In genomic region chr4:52714597-52715254, GRCh38 we compare ENCODE assay signal across 9 cellular contexts. TPM values are rescaled to one million over a fixed set of nuclear protein-coding genes. Genes with fewer than 3 reads are reported as not detected.
DNase-seq lines count a peak whose midpoint lies in the region; ATAC-seq and TF ChIP-seq lines count a peak whose summit lies in the region.
"Had no signal": no experiment of that assay in that cellular context is flagged by ENCODE, and none has a peak within 500 bp of the region (broad histone marks: within the 10 kb centered on the region; RNA-seq: fewer than 3 reads in every experiment).

No MANE protein-coding gene starts in this region.

- no peak for TF ChIP-seq CTCF in tibial nerve (IDR thresholded peaks at IDR 0.05)

- peak overlapping the region in 2 of 3 donors; percentile 90 to 96 for H3K27ac Mint-ChIP-seq in IgD-negative memory B cell

- H3K9me3 Mint-ChIP-seq in IgD-negative memory B cell: no peaks in the 10 kb centered on the region

- H3K9me3 ChIP-seq in tibial nerve: no peaks in the 10 kb centered on the region

- H3K27me3 ChIP-seq in tibial nerve: no peaks in the 10 kb centered on the region

- no peaks in the 10 kb centered on the region for H3K27me3 Mint-ChIP-seq in IgD-negative memory B cell

- TF ChIP-seq EP300 in tibial nerve (IDR thresholded peaks at IDR 0.05): no peak

- peak overlapping the region in 3 of 4 donors; percentile 76 to 96 (median 96) for H3K4me3 Mint-ChIP-seq in IgD-negative memory B cell

- H3K4me3 ChIP-seq in tibial nerve: no peak overlapping the region

- 91 to 94% methylated on average over 4 of the region's 4 CpGs for WGBS in tibial nerve, 2 donors

- peaks cover 0 to 36% (median 6%) of the 10 kb centered on the region in 3 donors for H3K36me3 ChIP-seq in tibial nerve

- DNase-seq in DMS53 (lab: John Stamatoyannopoulos, UW): peak; percentile 18
- DNase-seq in DMS53 treated with DMSO at 0.1 percent for 48 hours (lab: John Stamatoyannopoulos, UW; ENCODE audit: unreplicated experiment): no peak
- peak; percentile 27 to 35 for DNase-seq in activated T-cell treated with anti-CD3 and anti-CD28 coated beads, Interleukin-2, amount 50 U/mL, for 48 hours
- peak; percentile 15 to 16 for DNase-seq in lung microvascular endothelial cell (ENCODE audit: low read depth in 2 of 2)
- DNase-seq in CD1c-positive myeloid dendritic cell (ENCODE audit: extremely low spot score): no peak
- no peak for DNase-seq in tibial nerve (ENCODE audit: low spot score in 2 of 2)
- DNase-seq: NCI-H526 had no signal

- peaks cover 37 to 72% (median 46%) of the 10 kb centered on the region in 3 donors for H3K4me1 Mint-ChIP-seq in IgD-negative memory B cell

- peaks cover 0 to 25% (median 16%) of the 10 kb centered on the region in 4 donors for H3K4me1 ChIP-seq in tibial nerve

- peaks cover 12% of the 10 kb centered on the region for H3K36me3 Mint-ChIP-seq in IgD-negative memory B cell

- TF ChIP-seq POLR2A in tibial nerve (IDR thresholded peaks at IDR 0.05): no peak

- ATAC-seq in GM21825 (IDR thresholded peaks at IDR 0.05; ENCODE audit: unreplicated experiment): no peak

- H3K27ac ChIP-seq in tibial nerve: no peak overlapping the region

RNA-seq across cellular contexts. Expression of gene ERVMER34-1, which starts 36.5 kb away (rescaled TPM):
- not detected for polyA plus RNA-seq in IgD-negative memory B cell
- total RNA-seq in lung microvascular endothelial cell (under 0.01 TPM in 1 of 2 replicates, not detected in the other), tibial nerve (under 1 TPM in 3 of 4 donors, not detected in 1; 0.63 to 0.90 (median 0.78) TPM)

RNA-seq across cellular contexts. Expression of gene USP46, which starts 55.6 kb away (rescaled TPM):
- polyA plus RNA-seq in IgD-negative memory B cell: 3.5 TPM
- total RNA-seq in lung microvascular endothelial cell (7.2 and 7.9 TPM in 2 replicates), tibial nerve (10 to 100 TPM; 28.2 to 55.5 (median 37.9) TPM)

Comparison
In these comparisons a context has a peak if more than half of its experiments do, and no peak if none do; other contexts are left out.
1. DNase-seq: peak in DMS53 (single experiment), activated T-cell treated with anti-CD3 and anti-CD28 coated beads, Interleukin-2, amount 50 U/mL, for 48 hours (2 of 2) and lung microvascular endothelial cell (2 of 2); none in DMS53 treated with DMSO at 0.1 percent for 48 hours (single experiment), CD1c-positive myeloid dendritic cell (single experiment) and tibial nerve (0 of 2).